ENCODE assay signal across 8 cellular contexts in genomic region chr7:6705959-6706665, GRCh38. TPM values are rescaled to one million over a fixed set of nuclear protein-coding genes. Genes with fewer than 3 reads are reported as not detected.
A peak's percentile ranks its signal among the peaks of the same experiment; 100 is the strongest.
DNase-seq lines count a peak whose midpoint lies in the region; ATAC-seq and TF ChIP-seq lines count a peak whose summit lies in the region.

No MANE protein-coding gene starts in this region.

- H3K4me3 Mint-ChIP-seq in activated CD8-positive, alpha-beta T cell treated with anti-CD3 and anti-CD28 coated beads, Interleukin-2, amount 10 ng/mL, durations not matched to agents 7 days and 5 days = peak overlapping the region; percentile 88
- peak overlapping the region; percentile 94 for H3K4me3 Mint-ChIP-seq in natural killer cell

- peaks cover 26% of the 10 kb centered on the region for H3K4me1 Mint-ChIP-seq in activated CD8-positive, alpha-beta T cell treated with anti-CD3 and anti-CD28 coated beads, Interleukin-2, amount 10 ng/mL, durations not matched to agents 7 days and 5 days (ENCODE audit: low read depth)
- peaks cover 51 to 54% of the 10 kb centered on the region in 2 donors for H3K4me1 Mint-ChIP-seq in natural killer cell

- no peak for TF ChIP-seq EP300 in transverse colon (IDR thresholded peaks at IDR 0.05; ENCODE audit: low read depth)

- no peak for TF ChIP-seq POLR2A in transverse colon (IDR thresholded peaks at IDR 0.05)

- CTCF ChIA-PET in activated CD8-positive, alpha-beta T cell treated with anti-CD3 and anti-CD28 coated beads, Interleukin-2, amount 10 ng/mL, durations not matched to agents 7 days and 5 days (lab: Charles Lee) = no interaction called here

- intact Hi-C loops in natural killer cell (cut with micrococcal nuclease) (no loop called here), transverse colon (cut with DNase I; ENCODE audit: low total_unique reads) (no loop called here)

- 0 to 1% methylated on average over 4 to 42 of the region's 47 CpGs for WGBS in transverse colon (ENCODE audit: low coverage in 1 of 2), 2 donors

- H3K27me3 ChIP-seq in HAP-1 (ENCODE audit: low read depth) (no peaks in the 10 kb centered on the region), transverse colon (peaks cover 4% of the 10 kb centered on the region)

- peak overlapping the region; percentile 85 for H3K27ac Mint-ChIP-seq in activated CD8-positive, alpha-beta T cell treated with anti-CD3 and anti-CD28 coated beads, Interleukin-2, amount 10 ng/mL, durations not matched to agents 7 days and 5 days
- peak overlapping the region; percentile 89 to 91 for H3K27ac Mint-ChIP-seq in natural killer cell

- POLR2A ChIA-PET in activated CD8-positive, alpha-beta T cell treated with anti-CD3 and anti-CD28 coated beads, Interleukin-2, amount 10 ng/mL, durations not matched to agents 7 days and 5 days (lab: Charles Lee) = no interaction called here

- peaks cover 32% of the 10 kb centered on the region for H3K9me3 Mint-ChIP-seq in activated CD8-positive, alpha-beta T cell treated with anti-CD3 and anti-CD28 coated beads, Interleukin-2, amount 10 ng/mL, durations not matched to agents 7 days and 5 days (ENCODE audit: insufficient read depth)
- no peaks in the 10 kb centered on the region for H3K9me3 Mint-ChIP-seq in natural killer cell

- peaks cover 3% of the 10 kb centered on the region for H3K27me3 Mint-ChIP-seq in activated CD8-positive, alpha-beta T cell treated with anti-CD3 and anti-CD28 coated beads, Interleukin-2, amount 10 ng/mL, durations not matched to agents 7 days and 5 days (ENCODE audit: low read depth)
- H3K27me3 Mint-ChIP-seq in natural killer cell (ENCODE audit: low read depth in 2 of 2) = peaks cover 13 to 16% of the 10 kb centered on the region in 2 donors

- DNase-seq in HAP-1 (ENCODE audit: low spot score in 2 of 2) (peak in 1 of 2 experiments; percentile 32), LNCaP clone FGC (ENCODE audit: low read depth) (no peak), natural killer cell (peak; percentile 45), transverse colon (peak; percentile 16), NCI-H446 (lab: John Stamatoyannopoulos, UW) (no peak)
- DNase-seq in activated CD8-positive, alpha-beta T cell treated with anti-CD3 and anti-CD28 coated beads, Interleukin-2, amount 10 ng/mL, durations not matched to agents 7 days and 5 days = peak; percentile 45

- no peak for TF ChIP-seq CTCF in GM12875 (IDR thresholded peaks at IDR 0.05; ENCODE audit: borderline replicate concordance, insufficient read depth, low read depth, low read length)
- TF ChIP-seq CTCF in LNCaP clone FGC (IDR thresholded peaks at IDR 0.05; ENCODE audit: control insufficient read depth, extremely low read depth, insufficient read depth) = no peak
- TF ChIP-seq CTCF in natural killer cell (IDR thresholded peaks at IDR 0.05) = no peak
- TF ChIP-seq CTCF in transverse colon (IDR thresholded peaks at IDR 0.05) = no peak

- peaks cover 41% of the 10 kb centered on the region for H3K36me3 Mint-ChIP-seq in activated CD8-positive, alpha-beta T cell treated with anti-CD3 and anti-CD28 coated beads, Interleukin-2, amount 10 ng/mL, durations not matched to agents 7 days and 5 days (ENCODE audit: low read depth)
- peaks cover 6% of the 10 kb centered on the region for H3K36me3 Mint-ChIP-seq in natural killer cell

- peaks cover 22% of the 10 kb centered on the region for H3K9me3 ChIP-seq in HAP-1
- peaks cover 0 to 6% of the 10 kb centered on the region in 2 donors for H3K9me3 ChIP-seq in transverse colon

- H3K36me3 ChIP-seq in HAP-1 (replicated peaks) (peaks cover 26% of the 10 kb centered on the region), transverse colon (peaks cover 0 to 27% (median 8%) of the 10 kb centered on the region in 4 donors)

- in situ Hi-C loops in HAP-1 (cut with MboI; ENCODE audit: low sequenced_read_pairs) (no loop called here), transverse colon (cut with MboI; ENCODE audit: low pct_ligation_motif_present in 1 of 4, low pct_unique_long_range_greater_than_20kb in 1 of 4, low sequenced_read_pairs in 3 of 4) (no loop called here)

- H3K4me3 ChIP-seq in GM12875 (ENCODE audit: low read depth, low read length) (peak overlapping the region; percentile 94), HAP-1 (peak overlapping the region; percentile 84), LNCaP clone FGC (ENCODE audit: low read depth, low read length) (peak overlapping the region; percentile 83), transverse colon (peak overlapping the region; percentile 86 to 100 (median 96))

- ATAC-seq in activated CD8-positive, alpha-beta T cell treated with anti-CD3 and anti-CD28 coated beads, Interleukin-2, amount 10 ng/mL, durations not matched to agents 7 days and 5 days = peak; percentile 52
- ATAC-seq in esophagus mucosa (peak; percentile 48), natural killer cell (peak; percentile 9 to 45 (median 28))

- peaks cover 10% of the 10 kb centered on the region; the same call in 1 of the 2 replicates for H3K4me1 ChIP-seq in HAP-1
- H3K4me1 ChIP-seq in transverse colon = peaks cover 6 to 19% (median 12%) of the 10 kb centered on the region in 4 donors

- H3K27ac ChIP-seq in transverse colon = peak overlapping the region; percentile 86 to 95 (median 92)

RNA-seq across cellular contexts. Expression of gene ZNF12, which starts 0.6 kb away (rescaled TPM):
- 10 to 100 TPM; 20.1 to 23.1 TPM for total RNA-seq in activated CD8-positive, alpha-beta T cell treated with anti-CD3 and anti-CD28 coated beads, Interleukin-2, amount 10 ng/mL, durations not matched to agents 7 days and 5 days
- total RNA-seq in esophagus mucosa (13.1 TPM), natural killer cell (10 to 100 TPM; 27.5 to 38.4 (median 28.1) TPM), transverse colon (100 to 1,000 TPM in 1 of 4 donors, 10 to 100 TPM in 3; 17.5 to 171 (median 33.8) TPM)

RNA-seq across cellular contexts. Expression of gene RSPH10B2, which starts 47.8 kb away (rescaled TPM):
- total RNA-seq in activated CD8-positive, alpha-beta T cell treated with anti-CD3 and anti-CD28 coated beads, Interleukin-2, amount 10 ng/mL, durations not matched to agents 7 days and 5 days = 1 to 10 TPM in 1 of 2 experiments, under 1 TPM in 1; 0.63 to 1.1 TPM
- total RNA-seq in esophagus mucosa = 0.28 TPM
- total RNA-seq in natural killer cell = under 1 TPM; 0.12 to 0.54 (median 0.33) TPM
- under 1 TPM in 1 of 4 donors, not detected in 3; 0.68 TPM for total RNA-seq in transverse colon

Comparison
In these comparisons a context has a peak if more than half of its experiments do, and no peak if none do; other contexts are left out.
1. DNase-seq: peak in activated CD8-positive, alpha-beta T cell treated with anti-CD3 and anti-CD28 coated beads, Interleukin-2, amount 10 ng/mL, durations not matched to agents 7 days and 5 days (single experiment), natural killer cell (single experiment) and transverse colon (single experiment); none in LNCaP clone FGC (single experiment) and NCI-H446 (0 of 2).
2. Peak in every context shown above with its lines, with median percentiles within 50 percentile points of each other: H3K4me3 ChIP-seq and ATAC-seq.